ENCODE assay signal across 27 cellular contexts in the genomic region with DNA sequence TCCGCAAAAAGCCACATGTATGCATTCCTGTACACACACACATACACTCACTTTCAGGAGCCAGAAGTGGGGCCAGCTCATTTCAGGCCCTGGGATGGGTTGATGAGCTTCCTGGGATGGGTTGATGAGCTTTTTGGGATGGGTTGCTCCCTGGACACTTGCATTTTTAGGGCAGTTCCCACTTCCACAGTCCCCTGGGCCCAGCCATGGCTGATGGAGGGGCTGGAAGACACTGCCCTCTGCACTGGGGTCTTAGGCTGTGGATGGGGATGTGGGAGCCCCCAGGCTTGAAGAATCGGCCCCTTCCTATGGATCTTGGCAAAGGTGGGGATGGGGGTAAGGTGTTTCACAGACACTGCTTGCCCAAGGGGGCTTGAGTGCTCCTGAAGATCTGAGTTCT. TPM values are rescaled to one million over a fixed set of nuclear protein-coding genes. Genes with fewer than 3 reads are reported as not detected.
"Had no signal": no experiment of that assay in that cellular context is flagged by ENCODE, and none has a peak within 500 bp of the region (broad histone marks: within the 10 kb centered on the region; RNA-seq: fewer than 3 reads in every experiment).

No MANE protein-coding gene starts in this region.

- H3K27ac ChIP-seq: SJCRH30, VCaP had no signal

- H3K27me3 Mint-ChIP-seq: activated CD4-positive, alpha-beta T cell treated with anti-CD3 and anti-CD28 coated beads, Interleukin-2, amount 10 ng/mL, durations not matched to agents 7 days and 5 days had no signal

- H3K36me3 Mint-ChIP-seq: activated naive CD8-positive, alpha-beta T cell treated with anti-CD3 and anti-CD28 coated beads, Interleukin-2, amount 10 ng/mL, durations not matched to agents 7 days and 5 days had no signal

- ATAC-seq: activated CD8-positive, alpha-beta T cell treated with anti-CD3 and anti-CD28 coated beads, Interleukin-2, amount 10 ng/mL, durations not matched to agents 7 days and 5 days; Panc1 had no signal

- H3K27ac Mint-ChIP-seq: activated CD4-positive, alpha-beta T cell treated with anti-CD3 and anti-CD28 coated beads, Interleukin-2, amount 10 ng/mL, durations not matched to agents 7 days and 5 days; activated CD8-positive, alpha-beta T cell treated with anti-CD3 and anti-CD28 coated beads, Interleukin-2, amount 10 ng/mL, durations not matched to agents 7 days and 5 days had no signal

- H3K36me3 ChIP-seq: breast epithelium, SJCRH30 had no signal

- H3K4me3 Mint-ChIP-seq: activated CD4-positive, alpha-beta T cell treated with anti-CD3 and anti-CD28 coated beads, Interleukin-2, amount 10 ng/mL, durations not matched to agents 7 days and 5 days; activated CD8-positive, alpha-beta T cell treated with anti-CD3 and anti-CD28 coated beads, Interleukin-2, amount 10 ng/mL, durations not matched to agents 7 days and 5 days; activated naive CD8-positive, alpha-beta T cell treated with anti-CD3 and anti-CD28 coated beads, Interleukin-2, amount 10 ng/mL, durations not matched to agents 7 days and 5 days had no signal

- H3K4me3 ChIP-seq: adrenal gland, breast epithelium, SJCRH30 had no signal

- DNase-seq: activated CD4-positive, alpha-beta T cell treated with anti-CD3 and anti-CD28 coated beads, Interleukin-2, amount 10 ng/mL, durations not matched to agents 7 days and 5 days; activated CD4-positive, CD25-positive, alpha-beta regulatory T cell; activated CD8-positive, alpha-beta memory T cell treated with anti-CD3 and anti-CD28 coated beads, Interleukin-2, amount 50 U/mL, for 48 hours; activated CD8-positive, alpha-beta T cell treated with anti-CD3 and anti-CD28 coated beads, Interleukin-2, amount 10 ng/mL, durations not matched to agents 7 days and 5 days; activated naive CD4-positive, alpha-beta T cell treated with anti-CD3 and anti-CD28 coated beads, Interleukin-2, amount 50 U/mL, for 16 hours; activated naive CD8-positive, alpha-beta T cell treated with anti-CD3 and anti-CD28 coated beads, Interleukin-2, amount 10 ng/mL, durations not matched to agents 7 days and 5 days; activated T-cell treated with anti-CD3 and anti-CD28 coated beads, Interleukin-2, amount 50 U/mL, for 1 hour; adrenal gland; anterior cingulate cortex; IMR-90; Kasumi-1; KBM-7; NCI-H1105 treated with DMSO at 0.1 percent for 48 hours; NCI-H1436 treated with DMSO at 0.1 percent for 48 hours; NCI-H187; NCI-H2081; NCI-H510A treated with DMSO at 0.1 percent for 48 hours; NCI-H69; NK-92 treated with Interleukin-12 subunit alpha and Interleukin-12 subunit beta, amount 100 ng/mL, for 24 hours; OCI-M1; Right ventricle myocardium superior; RPMI8226; SJCRH30 had no signal

- H3K9me3 ChIP-seq: adrenal gland, breast epithelium, SJCRH30 had no signal

- H3K9me3 Mint-ChIP-seq: activated CD4-positive, alpha-beta T cell treated with anti-CD3 and anti-CD28 coated beads, Interleukin-2, amount 10 ng/mL, durations not matched to agents 7 days and 5 days; activated naive CD8-positive, alpha-beta T cell treated with anti-CD3 and anti-CD28 coated beads, Interleukin-2, amount 10 ng/mL, durations not matched to agents 7 days and 5 days had no signal

- H3K27me3 ChIP-seq: adrenal gland, breast epithelium, SJCRH30 had no signal

RNA-seq across cellular contexts. Expression of gene ACVRL1, which starts 12.7 kb away (rescaled TPM):
- total RNA-seq: activated CD4-positive, alpha-beta T cell treated with anti-CD3 and anti-CD28 coated beads, Interleukin-2, amount 10 ng/mL, durations not matched to agents 7 days and 5 days; activated CD8-positive, alpha-beta T cell treated with anti-CD3 and anti-CD28 coated beads, Interleukin-2, amount 10 ng/mL, durations not matched to agents 7 days and 5 days; activated naive CD8-positive, alpha-beta T cell treated with anti-CD3 and anti-CD28 coated beads, Interleukin-2, amount 10 ng/mL, durations not matched to agents 7 days and 5 days; T-helper 2 cell treated with Interferon-gamma antibody and Interleukin-4, amounts not matched to agents 100 ng/mL and 5 ng/mL, for 36 hours had no signal

RNA-seq across cellular contexts. Expression of gene ANKRD33, which starts 32.1 kb away (rescaled TPM):
- total RNA-seq: activated CD4-positive, alpha-beta T cell treated with anti-CD3 and anti-CD28 coated beads, Interleukin-2, amount 10 ng/mL, durations not matched to agents 7 days and 5 days; activated CD8-positive, alpha-beta T cell treated with anti-CD3 and anti-CD28 coated beads, Interleukin-2, amount 10 ng/mL, durations not matched to agents 7 days and 5 days; activated naive CD8-positive, alpha-beta T cell treated with anti-CD3 and anti-CD28 coated beads, Interleukin-2, amount 10 ng/mL, durations not matched to agents 7 days and 5 days; breast epithelium; Right ventricle myocardium superior; SJCRH30; T-helper 2 cell treated with Interferon-gamma antibody and Interleukin-4, amounts not matched to agents 100 ng/mL and 5 ng/mL, for 36 hours had no signal
